Comparison of ENCODE assay signal across 8 cellular contexts in the genomic region with DNA sequence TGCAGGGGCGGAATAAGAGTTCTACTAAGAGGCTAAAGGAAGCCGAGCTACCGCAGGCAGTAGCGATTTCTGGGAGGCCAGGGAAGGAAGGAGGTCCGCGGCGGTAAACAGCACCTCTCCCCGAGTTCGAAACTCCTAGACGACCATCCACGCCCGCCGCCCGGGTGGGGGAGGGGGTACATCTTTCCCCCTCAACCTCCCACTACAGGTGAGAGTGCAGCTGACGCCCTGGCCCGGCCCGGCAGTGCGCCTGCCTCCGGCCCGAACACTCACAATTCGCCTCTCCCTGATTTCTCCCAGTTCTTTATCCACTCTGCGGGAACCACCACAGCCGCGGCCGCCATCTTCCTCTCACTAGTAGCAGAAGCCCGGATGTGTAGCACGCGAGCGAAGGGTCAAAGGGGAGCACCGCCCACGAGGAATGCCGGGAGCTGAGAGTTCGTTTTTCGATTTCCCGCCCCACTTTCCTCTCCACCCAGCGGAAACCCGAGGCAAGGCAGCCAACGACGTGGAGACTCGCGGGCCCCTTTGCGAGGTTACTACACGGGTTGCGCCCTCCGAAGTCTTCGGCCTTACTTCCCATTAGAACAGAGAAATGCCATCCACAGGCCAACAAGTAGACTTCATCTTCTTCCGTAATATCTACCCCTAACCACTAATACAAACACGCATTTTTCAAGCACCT. TPM values are rescaled to one million over a fixed set of nuclear protein-coding genes. Genes with fewer than 3 reads are reported as not detected.
A peak's percentile ranks its signal among the peaks of the same experiment; 100 is the strongest.
DNase-seq lines count a peak whose midpoint lies in the region; ATAC-seq and TF ChIP-seq lines count a peak whose summit lies in the region.

A gene with protein sequence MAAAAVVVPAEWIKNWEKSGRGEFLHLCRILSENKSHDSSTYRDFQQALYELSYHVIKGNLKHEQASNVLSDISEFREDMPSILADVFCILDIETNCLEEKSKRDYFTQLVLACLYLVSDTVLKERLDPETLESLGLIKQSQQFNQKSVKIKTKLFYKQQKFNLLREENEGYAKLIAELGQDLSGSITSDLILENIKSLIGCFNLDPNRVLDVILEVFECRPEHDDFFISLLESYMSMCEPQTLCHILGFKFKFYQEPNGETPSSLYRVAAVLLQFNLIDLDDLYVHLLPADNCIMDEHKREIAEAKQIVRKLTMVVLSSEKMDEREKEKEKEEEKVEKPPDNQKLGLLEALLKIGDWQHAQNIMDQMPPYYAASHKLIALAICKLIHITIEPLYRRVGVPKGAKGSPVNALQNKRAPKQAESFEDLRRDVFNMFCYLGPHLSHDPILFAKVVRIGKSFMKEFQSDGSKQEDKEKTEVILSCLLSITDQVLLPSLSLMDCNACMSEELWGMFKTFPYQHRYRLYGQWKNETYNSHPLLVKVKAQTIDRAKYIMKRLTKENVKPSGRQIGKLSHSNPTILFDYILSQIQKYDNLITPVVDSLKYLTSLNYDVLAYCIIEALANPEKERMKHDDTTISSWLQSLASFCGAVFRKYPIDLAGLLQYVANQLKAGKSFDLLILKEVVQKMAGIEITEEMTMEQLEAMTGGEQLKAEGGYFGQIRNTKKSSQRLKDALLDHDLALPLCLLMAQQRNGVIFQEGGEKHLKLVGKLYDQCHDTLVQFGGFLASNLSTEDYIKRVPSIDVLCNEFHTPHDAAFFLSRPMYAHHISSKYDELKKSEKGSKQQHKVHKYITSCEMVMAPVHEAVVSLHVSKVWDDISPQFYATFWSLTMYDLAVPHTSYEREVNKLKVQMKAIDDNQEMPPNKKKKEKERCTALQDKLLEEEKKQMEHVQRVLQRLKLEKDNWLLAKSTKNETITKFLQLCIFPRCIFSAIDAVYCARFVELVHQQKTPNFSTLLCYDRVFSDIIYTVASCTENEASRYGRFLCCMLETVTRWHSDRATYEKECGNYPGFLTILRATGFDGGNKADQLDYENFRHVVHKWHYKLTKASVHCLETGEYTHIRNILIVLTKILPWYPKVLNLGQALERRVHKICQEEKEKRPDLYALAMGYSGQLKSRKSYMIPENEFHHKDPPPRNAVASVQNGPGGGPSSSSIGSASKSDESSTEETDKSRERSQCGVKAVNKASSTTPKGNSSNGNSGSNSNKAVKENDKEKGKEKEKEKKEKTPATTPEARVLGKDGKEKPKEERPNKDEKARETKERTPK (N-terminal part only) (minus strand): TSS at position 374 of the 685 bp plus-strand sequence. CDS start 30 bp downstream, at position 344.

- peak within 1 kb of the TSS; percentile 88 for H3K4me2 ChIP-seq in trophoblast cell (ENCODE audit: low read length)

- H3K27ac ChIP-seq in trophoblast cell (ENCODE audit: low read depth, low read length), result no peak within 1 kb of the TSS
- H3K27ac ChIP-seq in transverse colon, result peak within 1 kb of the TSS; percentile 85 to 92 (median 86)

- no peaks in the 10 kb centered on the region for H3K27me3 ChIP-seq in adipocyte (replicated peaks; ENCODE audit: control insufficient read depth, insufficient read depth, low read length)
- H3K27me3 ChIP-seq in trophoblast cell (ENCODE audit: insufficient read depth, low read length), result no peaks in the 10 kb centered on the region
- H3K27me3 ChIP-seq in transverse colon, result no peaks in the 10 kb centered on the region

- H3K9me3 ChIP-seq in adipocyte (ENCODE audit: control insufficient read depth, low read length) (no peaks in the 10 kb centered on the region), trophoblast cell (ENCODE audit: insufficient read depth, low read depth, low read length) (no peaks in the 10 kb centered on the region), transverse colon (no peaks in the 10 kb centered on the region)

- intact Hi-C loops in cardiac septum (cut with DNase I) (no loop called here), transverse colon (cut with DNase I; ENCODE audit: low total_unique reads) (no loop called here)

- DNase-seq in NCI-H128 (lab: John Stamatoyannopoulos, UW; ENCODE audit: unreplicated experiment) (peak; percentile 44), SW480 (ENCODE audit: low spot score) (peak; percentile 91), adipocyte (ENCODE audit: low read depth) (peak; percentile 88), cardiac septum (ENCODE audit: low spot score) (peak; percentile 92), trophoblast cell (peak; percentile 59 to 78), transverse colon (peak; percentile 87)

- no peak for TF ChIP-seq EP300 in transverse colon (IDR thresholded peaks at IDR 0.05; ENCODE audit: low read depth)

- H4K91ac ChIP-seq in trophoblast cell (ENCODE audit: low read depth, low read length), result peak within 1 kb of the TSS; percentile 50

- peaks cover 10% of the 10 kb centered on the region for H3K79me2 ChIP-seq in trophoblast cell (ENCODE audit: control insufficient read depth, insufficient read depth, low read length, poor library complexity)

- no peaks in the 10 kb centered on the region for H3K4me1 ChIP-seq in adipocyte (ENCODE audit: control insufficient read depth, insufficient read depth, low read length)
- H3K4me1 ChIP-seq in trophoblast cell (ENCODE audit: control insufficient read depth in 1 of 2, insufficient read depth in 2 of 2, low read length in 2 of 2), result no peaks in the 10 kb centered on the region
- peaks cover 0 to 15% (median 6%) of the 10 kb centered on the region in 4 donors for H3K4me1 ChIP-seq in transverse colon

- peak; percentile 46 for TF ChIP-seq POLR2A in transverse colon (IDR thresholded peaks at IDR 0.05)

- peak within 1 kb of the TSS; percentile 17 for H3K18ac ChIP-seq in trophoblast cell (ENCODE audit: low read length)

- H2AFZ ChIP-seq in trophoblast cell (ENCODE audit: insufficient read depth, low read length, poor library complexity), result peak within 1 kb of the TSS; percentile 43

- peaks cover 3% of the 10 kb centered on the region for H3K79me1 ChIP-seq in trophoblast cell (ENCODE audit: low read length)

- peak within 1 kb of the TSS; percentile 80 for H3K4ac ChIP-seq in trophoblast cell (ENCODE audit: low read depth, low read length)

- peak within 1 kb of the TSS; percentile 66 for H4K8ac ChIP-seq in trophoblast cell (ENCODE audit: low read depth, low read length)

- H3K23ac ChIP-seq in trophoblast cell (ENCODE audit: low read length), result no peak within 1 kb of the TSS

- peak; percentile 89 for ATAC-seq in HG02678 (IDR thresholded peaks at IDR 0.05; ENCODE audit: unreplicated experiment)

- H2BK12ac ChIP-seq in trophoblast cell (ENCODE audit: low read length), result no peak within 1 kb of the TSS

- H3K9ac ChIP-seq in adipocyte (ENCODE audit: low read length) (peak within 1 kb of the TSS; percentile 92), trophoblast cell (ENCODE audit: low read length) (peak within 1 kb of the TSS; percentile 80)

- H3K14ac ChIP-seq in trophoblast cell (ENCODE audit: low read length), result peak within 1 kb of the TSS; percentile 59

- no CpG with 5 or more reads among the region's 48 CpGs for WGBS in trophoblast cell (ENCODE audit: extremely low coverage, insufficient coverage, insufficient read length)
- 20 to 62% methylated on average over 1 to 48 of the region's 48 CpGs for WGBS in transverse colon (ENCODE audit: low coverage in 1 of 2), 2 donors

- peak within 1 kb of the TSS; percentile 52 for H2BK120ac ChIP-seq in trophoblast cell (ENCODE audit: insufficient read depth, low read length, poor library complexity)

- TF ChIP-seq CTCF in GM12873 (IDR thresholded peaks at IDR 0.05; ENCODE audit: insufficient read depth, low read depth, low read length, missing control alignments) (peak; percentile 36), transverse colon (IDR thresholded peaks at IDR 0.05) (peak; percentile 24 to 61 (median 40))

- H3K4me3 ChIP-seq in adipocyte (ENCODE audit: low read length), result peak within 1 kb of the TSS; percentile 96
- H3K4me3 ChIP-seq in trophoblast cell (ENCODE audit: low read depth, low read length), result peak within 1 kb of the TSS; percentile 96
- peak within 1 kb of the TSS; percentile 61 to 89 (median 72) for H3K4me3 ChIP-seq in transverse colon

- H2BK5ac ChIP-seq in trophoblast cell (ENCODE audit: low read depth, low read length, poor library complexity), result no peak within 1 kb of the TSS

- H4K12ac ChIP-seq in trophoblast cell (ENCODE audit: low read depth, low read length), result peak within 1 kb of the TSS; percentile 46

- no peaks in the 10 kb centered on the region for H3K36me3 ChIP-seq in adipocyte (ENCODE audit: control insufficient read depth, insufficient read depth, low read length, severe bottlenecking)
- peaks cover 0 to 2% of the 10 kb centered on the region in 2 experiments for H3K36me3 ChIP-seq in trophoblast cell (ENCODE audit: control insufficient read depth in 1 of 2, insufficient read depth in 2 of 2, low read length in 2 of 2)
- no peaks in the 10 kb centered on the region for H3K36me3 ChIP-seq in transverse colon

- H2AK5ac ChIP-seq in trophoblast cell (ENCODE audit: low read length), result no peak within 1 kb of the TSS

- in situ Hi-C loops in transverse colon (cut with MboI; ENCODE audit: low pct_ligation_motif_present in 1 of 4, low pct_unique_long_range_greater_than_20kb in 1 of 4, low sequenced_read_pairs in 3 of 4), result no loop called here

RNA-seq across cellular contexts. Expression of the gene that starts here (rescaled TPM):
- total RNA-seq in cardiac septum (27.8 TPM), transverse colon (100 to 1,000 TPM in 2 of 4 donors, 10 to 100 TPM in 2; 49.4 to 149 (median 114) TPM)
- 56.1 and 57.1 TPM in 2 replicates for polyA plus RNA-seq in trophoblast cell (2013)
